Comparison of ENCODE assay signal across 8 cellular contexts in genomic region chr17:10614536-10615155, GRCh38. TPM values are rescaled to one million over a fixed set of nuclear protein-coding genes. Genes with fewer than 3 reads are reported as not detected.
DNase-seq lines count a peak whose midpoint lies in the region; ATAC-seq and TF ChIP-seq lines count a peak whose summit lies in the region.

No MANE protein-coding gene starts in this region.

- ATAC-seq in GM19455 (IDR thresholded peaks at IDR 0.05; ENCODE audit: unreplicated experiment): no peak

- DNase-seq in SKM-1 treated with dmso at 0.1 percent for 144 hours (lab: John Stamatoyannopoulos, UW; ENCODE audit: unreplicated experiment) (peak; percentile 18), SKM-1 (lab: John Stamatoyannopoulos, UW; ENCODE audit: unreplicated experiment) (no peak), HT1080 (ENCODE audit: low read depth) (peak; percentile 52), SK-N-DZ (ENCODE audit: low spot score) (peak; percentile 62), fibroblast of mammary gland (ENCODE audit: low read depth) (peak; percentile 71), nucleus accumbens (lab: John Stamatoyannopoulos, UW) (peak in 31 of 56 donors; percentile 0 to 56 (median 10)), NCI-H128 (lab: John Stamatoyannopoulos, UW; ENCODE audit: unreplicated experiment) (no peak)

- H3K4me3 ChIP-seq in fibroblast of mammary gland (ENCODE audit: control insufficient read depth, low read depth, low read length): no peak overlapping the region

- TF ChIP-seq CTCF in fibroblast of mammary gland (conservative IDR thresholded peaks at IDR 0.05; ENCODE audit: control insufficient read depth, insufficient read depth, low read depth, low read length): peak; percentile 94

RNA-seq across cellular contexts. Expression of gene MYH3, which starts 42.5 kb away (rescaled TPM):
- 0.66 and 0.97 TPM in 2 replicates for total RNA-seq in HT1080 (2014; rRNA removed; shearing (Covaris generic))
- 0.36 and 0.72 TPM in 2 replicates for polyA plus RNA-seq in HT1080 (2015; cell fraction: cytosol; rRNA removed)
- polyA plus RNA-seq in HT1080 (2015; cell fraction: nucleus; rRNA removed): 3.8 and 5.6 TPM in 2 replicates
- polyA plus RNA-seq in SK-N-DZ (2014; cell fraction: cytosol; rRNA removed): 0.52 and 1.0 TPM in 2 replicates
- 5.0 and 11.8 TPM in 2 replicates for polyA plus RNA-seq in SK-N-DZ (2014; cell fraction: nucleus; rRNA removed)

Comparison
In these comparisons a context has a peak if more than half of its experiments do, and no peak if none do; other contexts are left out.
1. DNase-seq: peak in SKM-1 treated with dmso at 0.1 percent for 144 hours (single experiment), HT1080 (single experiment), SK-N-DZ (single experiment), fibroblast of mammary gland (single experiment) and nucleus accumbens (31 of 56); none in SKM-1 (single experiment) and NCI-H128 (single experiment).